In the genomic region with DNA sequence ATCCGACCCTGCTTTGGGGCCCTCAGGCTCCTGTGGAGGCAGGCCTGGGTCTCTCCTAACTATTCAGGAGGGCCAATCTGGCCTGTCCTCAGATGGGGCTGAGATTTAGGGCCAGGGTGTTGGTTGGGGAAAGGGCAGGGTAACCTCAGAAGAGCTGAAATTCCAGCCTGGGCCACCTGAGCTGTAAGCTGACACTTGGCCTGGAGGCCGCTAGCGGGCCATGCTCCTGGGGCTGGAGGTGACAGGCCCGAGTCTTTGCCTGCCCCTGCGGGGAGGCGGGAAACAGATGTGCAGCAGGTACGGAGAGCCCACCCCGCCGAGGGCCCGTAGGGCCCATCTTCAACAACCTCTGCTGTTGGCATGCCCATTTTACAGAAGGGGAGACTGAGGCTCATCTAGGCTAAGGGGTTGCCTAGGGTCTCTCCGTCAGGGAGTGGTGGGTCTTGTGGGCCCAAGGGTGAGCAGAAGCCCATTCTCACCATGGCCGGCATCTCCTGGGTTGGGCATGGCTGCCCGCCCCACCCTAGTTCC, we compare ENCODE assay signal across 11 cellular contexts.
DNase-seq lines count a peak whose midpoint lies in the region; ATAC-seq and TF ChIP-seq lines count a peak whose summit lies in the region.
"Had no signal": no experiment of that assay in that cellular context is flagged by ENCODE, and none has a peak within 500 bp of the region (broad histone marks: within the 10 kb centered on the region; RNA-seq: fewer than 3 reads in every experiment).

No MANE protein-coding gene starts in this region.

- H3K27me3 Mint-ChIP-seq in stimulated activated naive CD8-positive, alpha-beta T cell treated with anti-CD3 and anti-CD28 coated beads, Interleukin-15, Interleukin-2, amounts not matched to agents 100 ng/mL and 50 ng/mL, for 24 hours, result peaks cover 3% of the 10 kb centered on the region
- no peaks in the 10 kb centered on the region for H3K27me3 Mint-ChIP-seq in activated CD4-positive, alpha-beta memory T cell treated with anti-CD3 and anti-CD28 coated beads for 36 hours

- no peak for TF ChIP-seq CTCF in vagina (IDR thresholded peaks at IDR 0.05)

- H3K4ac ChIP-seq in mesenchymal stem cell (ENCODE audit: low read depth in 1 of 2, low read length in 2 of 2), result no peak overlapping the region

- peak overlapping the region; percentile 65 for H3K27ac Mint-ChIP-seq in stimulated activated naive CD8-positive, alpha-beta T cell treated with anti-CD3 and anti-CD28 coated beads, Interleukin-15, Interleukin-2, amounts not matched to agents 100 ng/mL and 50 ng/mL, for 24 hours
- H3K27ac Mint-ChIP-seq in activated CD4-positive, alpha-beta memory T cell treated with anti-CD3 and anti-CD28 coated beads for 36 hours, result peak overlapping the region; percentile 93

- H4K91ac ChIP-seq in mesenchymal stem cell (ENCODE audit: low read length), result no peak overlapping the region

- no peak for ATAC-seq in stimulated activated naive CD8-positive, alpha-beta T cell treated with anti-CD3 and anti-CD28 coated beads, Interleukin-15, Interleukin-2, amounts not matched to agents 100 U/mL and 50 U/mL, for 24 hours
- ATAC-seq in GM21737 (IDR thresholded peaks at IDR 0.05; ENCODE audit: unreplicated experiment), result no peak
- ATAC-seq in GM18511 (IDR thresholded peaks at IDR 0.05; ENCODE audit: unreplicated experiment), result no peak
- ATAC-seq: Panc1 had no signal

- no peak overlapping the region for H2BK5ac ChIP-seq in mesenchymal stem cell (ENCODE audit: low read depth, low read length, poor library complexity, severe bottlenecking)

- no peak overlapping the region for H2AFZ ChIP-seq in mesenchymal stem cell (ENCODE audit: low read depth, low read length)

- no peak overlapping the region for H3K14ac ChIP-seq in mesenchymal stem cell (ENCODE audit: low read length in 2 of 2)

- no peak overlapping the region for H4K8ac ChIP-seq in mesenchymal stem cell (ENCODE audit: low read length)

- intact Hi-C loops in activated CD4-positive, alpha-beta memory T cell treated with anti-CD3 and anti-CD28 coated beads for 36 hours (cut with micrococcal nuclease), result loop anchor here (10.0 kb wide), 2 partner anchors 331 to 1021 kb away; partner anchors contain the start of genes BRD3, STKLD1 and SURF4
- intact Hi-C loops in vagina (cut with DNase I), result no loop called here

- H3K27ac ChIP-seq in mesenchymal stem cell (ENCODE audit: low read length, poor library complexity, severe bottlenecking), result no peak overlapping the region
- H3K27ac ChIP-seq in vagina, result peak overlapping the region; percentile 13

- no peak overlapping the region for H3K23ac ChIP-seq in mesenchymal stem cell (ENCODE audit: low read length in 2 of 2)

- H3K36me3 ChIP-seq in mesenchymal stem cell (ENCODE audit: control insufficient read depth in 1 of 2, insufficient read depth in 2 of 2, low read depth in 1 of 2, low read length in 2 of 2), result peaks cover 0 to 29% of the 10 kb centered on the region in 2 experiments
- H3K36me3 ChIP-seq in vagina, result no peaks in the 10 kb centered on the region
- H3K36me3 ChIP-seq: BE2C had no signal

- H3K36me3 Mint-ChIP-seq in stimulated activated naive CD8-positive, alpha-beta T cell treated with anti-CD3 and anti-CD28 coated beads, Interleukin-15, Interleukin-2, amounts not matched to agents 100 ng/mL and 50 ng/mL, for 24 hours (ENCODE audit: low read depth), result peaks cover 5% of the 10 kb centered on the region
- H3K36me3 Mint-ChIP-seq in activated CD4-positive, alpha-beta memory T cell treated with anti-CD3 and anti-CD28 coated beads for 36 hours, result peaks cover 4% of the 10 kb centered on the region

- no peak for TF ChIP-seq POLR2A in vagina (IDR thresholded peaks at IDR 0.05)

- H3K27me3 ChIP-seq in mesenchymal stem cell (ENCODE audit: control insufficient read depth in 1 of 2, insufficient read depth in 1 of 2, low read length in 2 of 2) (no peaks in the 10 kb centered on the region), vagina (no peaks in the 10 kb centered on the region)
- H3K27me3 ChIP-seq: BE2C had no signal

- no peak overlapping the region for H2BK12ac ChIP-seq in mesenchymal stem cell (ENCODE audit: low read length in 2 of 2)

- peak overlapping the region; percentile 69 for H3K4me3 Mint-ChIP-seq in stimulated activated naive CD8-positive, alpha-beta T cell treated with anti-CD3 and anti-CD28 coated beads, Interleukin-15, Interleukin-2, amounts not matched to agents 100 ng/mL and 50 ng/mL, for 24 hours
- peak overlapping the region; percentile 71 for H3K4me3 Mint-ChIP-seq in activated CD4-positive, alpha-beta memory T cell treated with anti-CD3 and anti-CD28 coated beads for 36 hours

- H3K4me3 ChIP-seq in mesenchymal stem cell (ENCODE audit: insufficient read depth in 1 of 2, low read depth in 1 of 2, low read length in 2 of 2) (no peak overlapping the region), vagina (no peak overlapping the region)

- H3K4me1 ChIP-seq in mesenchymal stem cell (ENCODE audit: control insufficient read depth, insufficient read depth, low read depth, low read length), result peaks cover 48% of the 10 kb centered on the region
- H3K4me1 ChIP-seq in vagina, result peaks cover 72% of the 10 kb centered on the region
- H3K4me1 ChIP-seq: BE2C had no signal

- no peak overlapping the region for H3K4me2 ChIP-seq in mesenchymal stem cell (ENCODE audit: low read length, poor library complexity, severe bottlenecking)

- CTCF ChIA-PET in activated CD4-positive, alpha-beta memory T cell treated with anti-CD3 and anti-CD28 coated beads for 36 hours (lab: Charles Lee), result interaction anchor here (0.8 to 1.3 kb wide), 3 partner anchors 13 to 94 kb away, joined by 4 read pairs; no protein-coding TSS in a partner anchor

- H3K9me3 ChIP-seq in mesenchymal stem cell (ENCODE audit: control insufficient read depth, low read length), result peaks cover 4% of the 10 kb centered on the region
- H3K9me3 ChIP-seq in vagina, result no peaks in the 10 kb centered on the region
- H3K9me3 ChIP-seq: BE2C had no signal

- H3K9ac ChIP-seq in mesenchymal stem cell (ENCODE audit: low read length), result no peak overlapping the region

- H3K9me3 Mint-ChIP-seq in stimulated activated naive CD8-positive, alpha-beta T cell treated with anti-CD3 and anti-CD28 coated beads, Interleukin-15, Interleukin-2, amounts not matched to agents 100 ng/mL and 50 ng/mL, for 24 hours, result peaks cover 5% of the 10 kb centered on the region
- H3K9me3 Mint-ChIP-seq in activated CD4-positive, alpha-beta memory T cell treated with anti-CD3 and anti-CD28 coated beads for 36 hours, result peaks cover 11% of the 10 kb centered on the region

- 91% methylated on average over 10 of the region's 13 CpGs for WGBS in mesenchymal stem cell

- H2BK120ac ChIP-seq in mesenchymal stem cell (ENCODE audit: low read depth, low read length), result no peak overlapping the region

- H2BK15ac ChIP-seq in mesenchymal stem cell (ENCODE audit: low read depth, poor library complexity, severe bottlenecking), result peak overlapping the region; percentile 26

- no peak overlapping the region for H2AK5ac ChIP-seq in mesenchymal stem cell (ENCODE audit: low read length, severe bottlenecking)

- POLR2A ChIA-PET in activated CD4-positive, alpha-beta memory T cell treated with anti-CD3 and anti-CD28 coated beads for 36 hours (lab: Charles Lee), result interaction anchor here (0.8 to 1.3 kb wide), 2 partner anchors 11 to 231 kb away, joined by 3 to 10 read pairs; no protein-coding TSS in a partner anchor

- H3K18ac ChIP-seq in mesenchymal stem cell (ENCODE audit: low read depth in 1 of 2, low read length in 2 of 2), result no peak overlapping the region

- DNase-seq in stimulated activated naive CD8-positive, alpha-beta T cell treated with anti-CD3 and anti-CD28 coated beads, Interleukin-15, Interleukin-2, amounts not matched to agents 100 U/mL and 50 U/mL, for 24 hours, result no peak
- DNase-seq in activated CD4-positive, alpha-beta memory T cell treated with anti-CD3 and anti-CD28 coated beads for 36 hours, result peak; percentile 20
- DNase-seq in mesenchymal stem cell (no peak), vagina (ENCODE audit: extremely low spot score in 2 of 2) (no peak), COLO829 (ENCODE audit: low spot score) (no peak)
- DNase-seq: BE2C, NCI-H2171 had no signal

- H3K79me1 ChIP-seq in mesenchymal stem cell (replicated peaks; ENCODE audit: low read length, poor library complexity, severe bottlenecking), result peaks cover 82% of the 10 kb centered on the region

- peaks cover 69% of the 10 kb centered on the region for H3K4me1 Mint-ChIP-seq in stimulated activated naive CD8-positive, alpha-beta T cell treated with anti-CD3 and anti-CD28 coated beads, Interleukin-15, Interleukin-2, amounts not matched to agents 100 ng/mL and 50 ng/mL, for 24 hours (ENCODE audit: low read depth)
- peaks cover 58% of the 10 kb centered on the region for H3K4me1 Mint-ChIP-seq in activated CD4-positive, alpha-beta memory T cell treated with anti-CD3 and anti-CD28 coated beads for 36 hours (ENCODE audit: low read depth)
